Comparison of ENCODE assay signal across 7 cellular contexts in the genomic region with DNA sequence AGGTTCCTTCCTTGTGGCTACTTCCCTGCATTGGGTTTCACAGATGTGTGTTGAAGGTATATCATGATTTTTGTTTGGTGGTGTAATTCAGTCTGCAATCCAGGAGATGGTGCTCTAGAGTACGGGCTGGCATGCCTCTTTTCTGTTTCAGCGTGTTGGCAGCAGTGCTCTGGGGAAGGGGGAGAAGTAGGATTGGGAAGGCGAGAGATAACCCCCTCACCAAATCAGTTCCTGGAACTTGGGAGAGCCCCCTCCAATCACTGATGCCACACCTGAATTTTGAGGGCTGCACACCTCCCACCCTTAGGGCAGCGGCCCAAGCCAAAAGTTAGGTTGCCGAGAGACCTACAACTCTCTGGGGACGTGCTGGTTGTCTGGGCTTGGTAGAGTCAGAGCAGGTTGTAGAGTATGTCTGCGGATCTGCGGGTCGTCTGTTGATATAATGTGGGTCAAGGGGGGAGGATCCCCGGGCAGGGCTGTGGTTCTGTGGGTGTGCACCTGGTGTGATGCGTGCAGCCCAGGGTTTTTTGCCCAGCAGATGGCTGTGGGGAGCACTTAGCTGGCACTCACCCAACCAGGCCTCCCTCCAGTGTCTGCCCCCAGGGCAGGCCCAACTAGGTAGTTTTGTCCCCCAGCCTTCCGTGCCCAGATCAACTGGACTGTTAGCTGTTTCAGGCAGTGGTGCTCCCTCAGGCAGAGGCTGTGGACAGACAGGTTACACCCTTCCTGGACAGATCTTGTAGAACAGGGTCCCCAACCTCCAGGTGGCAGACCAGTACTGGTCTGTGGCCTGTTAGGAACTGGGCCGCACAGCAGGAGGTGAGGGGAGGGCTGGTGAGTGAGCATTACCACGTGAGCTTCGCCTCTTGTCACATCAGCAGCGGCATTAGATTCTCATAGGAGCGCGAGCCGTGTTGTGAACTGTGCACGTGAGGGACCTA.
DNase-seq lines count a peak whose midpoint lies in the region; ATAC-seq and TF ChIP-seq lines count a peak whose summit lies in the region.
"Not testable (repeated sequence)": the region's sequence is repeated elsewhere in the genome, so short reads cannot be mapped to it uniquely, and the experiment has no call there.

No MANE protein-coding gene starts in this region.

- not testable (repeated sequence) for H2AFZ ChIP-seq in mammary epithelial cell (ENCODE audit: low read depth, low read length)

- H3K36me3 ChIP-seq in mammary epithelial cell (ENCODE audit: insufficient read depth, low read length) = not testable (repeated sequence)

- H4K20me1 ChIP-seq in mammary epithelial cell (ENCODE audit: insufficient read depth, low read length) = not testable (repeated sequence)

- CTCF ChIA-PET in WTC11 (lab: Charles Lee); mammary epithelial cell (lab: Charles Lee; ENCODE audit: low non-redundant PET): not testable (repeated sequence)

- not testable (repeated sequence) for H3K4me1 Mint-ChIP-seq in IgD-negative memory B cell; WTC11; progenitor cell of endocrine pancreas (ENCODE audit: low read depth)

- H3K79me2 ChIP-seq in mammary epithelial cell (ENCODE audit: insufficient read depth, low read length) = not testable (repeated sequence)

- not testable (repeated sequence) for H3K4me3 ChIP-seq in mammary epithelial cell (replicated peaks in 1 of 3; ENCODE audit: insufficient read depth in 1 of 3, low read depth in 2 of 3, low read length in 3 of 3)

- H3K27ac ChIP-seq in mammary epithelial cell (ENCODE audit: insufficient read depth, low read depth, low read length) = not testable (repeated sequence)

- H3K9ac ChIP-seq in mammary epithelial cell (ENCODE audit: insufficient read depth, low read length) = not testable (repeated sequence)

- H3K36me3 Mint-ChIP-seq in IgD-negative memory B cell; WTC11; progenitor cell of endocrine pancreas (ENCODE audit: insufficient read depth): not testable (repeated sequence)

- H3K4me2 ChIP-seq in mammary epithelial cell (ENCODE audit: insufficient read depth, low read depth, low read length) = not testable (repeated sequence)

- peak overlapping the region in 3 of 4 donors; percentile 73 to 88 (median 84) for H3K4me3 Mint-ChIP-seq in IgD-negative memory B cell
- not testable (repeated sequence) for H3K4me3 Mint-ChIP-seq in WTC11; progenitor cell of endocrine pancreas (ENCODE audit: low read depth)

- 66% methylated on average over 11 of the region's 20 CpGs for WGBS in mammary epithelial cell (ENCODE audit: low coverage, missing lambda C conversion rate)

- H3K4me1 ChIP-seq in mammary epithelial cell (ENCODE audit: insufficient read depth, low read length) = not testable (repeated sequence)

- ATAC-seq in WTC11 = peak; percentile 88

- not testable (repeated sequence) for H3K9me3 Mint-ChIP-seq in IgD-negative memory B cell; WTC11; progenitor cell of endocrine pancreas (ENCODE audit: low read depth)

- BruUV-seq in mammary epithelial cell (replicated peaks; lab: Mats Ljungman, UMichigan) = not testable (repeated sequence)

- H3K27ac Mint-ChIP-seq in IgD-negative memory B cell = peak overlapping the region in 1 of 3 donors; percentile 47
- not testable (repeated sequence) for H3K27ac Mint-ChIP-seq in WTC11
- peak overlapping the region; percentile 6 for H3K27ac Mint-ChIP-seq in progenitor cell of endocrine pancreas

- H3K27me3 ChIP-seq in mammary epithelial cell (ENCODE audit: insufficient read depth, low read length) = not testable (repeated sequence)

- not testable (repeated sequence) for H3K27me3 Mint-ChIP-seq in IgD-negative memory B cell; WTC11 (ENCODE audit: low read depth); progenitor cell of endocrine pancreas

- TF ChIP-seq CTCF in WTC11 (IDR thresholded peaks at IDR 0.05) (peak; percentile 49), mammary epithelial cell (conservative IDR thresholded peaks at IDR 0.05 in 1 of 2, IDR thresholded peaks at IDR 0.05 in 1 of 2; ENCODE audit: extremely low read depth in 1 of 2, insufficient read depth in 1 of 2, low read depth in 1 of 2, low read length in 2 of 2) (peak; percentile 44 to 58), progenitor cell of endocrine pancreas (IDR thresholded peaks at IDR 0.05; ENCODE audit: unreplicated experiment) (peak; percentile 63)

- in situ Hi-C loops in mammary epithelial cell (cut with MboI; ENCODE audit: low sequenced_read_pairs in 2 of 2) = not testable (repeated sequence)

- intact Hi-C loops in mammary epithelial cell (cut with micrococcal nuclease) = not testable (repeated sequence)

- not testable (repeated sequence) for H3K9me3 ChIP-seq in mammary epithelial cell (replicated peaks; ENCODE audit: insufficient read depth, low read length)

- POLR2A ChIA-PET in WTC11 (lab: Charles Lee) = not testable (repeated sequence)

- dilution Hi-C loops in mammary epithelial cell (cut with HindIII; ENCODE audit: low sequenced_read_pairs) = not testable (repeated sequence)

- DNase-seq in ELF-1 (ENCODE audit: low read depth, low spot score) (peak; percentile 70), NCI-H526 treated with DMSO at 0.1 percent for 48 hours (lab: John Stamatoyannopoulos, UW) (peak; percentile 30), WTC11 (ENCODE audit: low spot score) (peak; percentile 27), mammary epithelial cell (peak; percentile 20), iPS DF 4.7 (ENCODE audit: extremely low read depth, low spot score) (peak; percentile 14)
- not testable (repeated sequence) for DNase-seq in progenitor cell of endocrine pancreas (ENCODE audit: low spot score, unreplicated experiment)
